In genomic region chr5:147189109-147189424, GRCh38 we compare ENCODE assay signal across 16 cellular contexts. TPM values are rescaled to one million over a fixed set of nuclear protein-coding genes. Genes with fewer than 3 reads are reported as not detected.
DNase-seq lines count a peak whose midpoint lies in the region; ATAC-seq and TF ChIP-seq lines count a peak whose summit lies in the region.
"Had no signal": no experiment of that assay in that cellular context is flagged by ENCODE, and none has a peak within 500 bp of the region (broad histone marks: within the 10 kb centered on the region; RNA-seq: fewer than 3 reads in every experiment).

No MANE protein-coding gene starts in this region.

- peaks cover 0 to 2% of the 10 kb centered on the region in 2 donors for H3K9me3 Mint-ChIP-seq in stimulated activated naive B cell treated with anti-CD40 and anti-IgM and Interleukin-4, amounts not matched to agents 10 μg/mL and 1 μg/mL and 100 μg/mL, for 72 hours
- H3K9me3 Mint-ChIP-seq: activated naive CD4-positive, alpha-beta T cell treated with anti-CD3 and anti-CD28 coated beads for 36 hours; stimulated activated naive CD8-positive, alpha-beta T cell treated with anti-CD3 and anti-CD28 coated beads, Interleukin-15, Interleukin-2, amounts not matched to agents 100 ng/mL and 50 ng/mL, for 24 hours had no signal

- peak; percentile 24 for ATAC-seq in GM19035 (IDR thresholded peaks at IDR 0.05; ENCODE audit: unreplicated experiment)
- ATAC-seq in HG02938 (IDR thresholded peaks at IDR 0.05; ENCODE audit: unreplicated experiment): peak; percentile 18
- ATAC-seq in T-helper 17 cell: no peak
- ATAC-seq in stimulated activated naive B cell treated with anti-CD40 and anti-IgM and Interleukin-4, amounts not matched to agents 10 μg/mL and 1 μg/mL and 100 μg/mL, for 72 hours (replicated peaks): no peak
- no peak for ATAC-seq in HG02610 (IDR thresholded peaks at IDR 0.05; ENCODE audit: unreplicated experiment)
- ATAC-seq: gastroesophageal sphincter had no signal

- H3K4me3 Mint-ChIP-seq in T-helper 17 cell: peak overlapping the region; percentile 25
- no peak overlapping the region for H3K4me3 Mint-ChIP-seq in stimulated activated naive B cell treated with anti-CD40 and anti-IgM and Interleukin-4, amounts not matched to agents 10 μg/mL and 1 μg/mL and 100 μg/mL, for 72 hours
- H3K4me3 Mint-ChIP-seq: activated naive CD4-positive, alpha-beta T cell treated with anti-CD3 and anti-CD28 coated beads for 36 hours; CD4-positive, CD25-positive, alpha-beta regulatory T cell; stimulated activated naive CD8-positive, alpha-beta T cell treated with anti-CD3 and anti-CD28 coated beads, Interleukin-15, Interleukin-2, amounts not matched to agents 100 ng/mL and 50 ng/mL, for 24 hours had no signal

- H3K27ac ChIP-seq in 22Rv1: no peak overlapping the region
- H3K27ac ChIP-seq: epithelial cell of prostate, gastroesophageal sphincter had no signal

- H3K9me3 ChIP-seq in T-helper 17 cell (ENCODE audit: control insufficient read depth, low read length, poor library complexity, severe bottlenecking): no peaks in the 10 kb centered on the region

- peaks cover 7% of the 10 kb centered on the region for H3K4me1 Mint-ChIP-seq in T-helper 17 cell
- peaks cover 1 to 5% of the 10 kb centered on the region in 2 donors for H3K4me1 Mint-ChIP-seq in stimulated activated naive B cell treated with anti-CD40 and anti-IgM and Interleukin-4, amounts not matched to agents 10 μg/mL and 1 μg/mL and 100 μg/mL, for 72 hours

- H3K36me3 Mint-ChIP-seq in T-helper 17 cell (ENCODE audit: low read depth): no peaks in the 10 kb centered on the region
- no peaks in the 10 kb centered on the region for H3K36me3 Mint-ChIP-seq in stimulated activated naive B cell treated with anti-CD40 and anti-IgM and Interleukin-4, amounts not matched to agents 10 μg/mL and 1 μg/mL and 100 μg/mL, for 72 hours
- H3K36me3 Mint-ChIP-seq: CD4-positive, CD25-positive, alpha-beta regulatory T cell had no signal

- DNase-seq in T-helper 17 cell (no peak), KG1 (lab: John Stamatoyannopoulos, UW) (no peak), T-helper 2 cell (no peak)
- no peak for DNase-seq in stimulated activated naive B cell treated with anti-CD40 and anti-IgM and Interleukin-4, amounts not matched to agents 10 μg/mL and 1 μg/mL and 100 μg/mL, for 72 hours

- H3K27ac Mint-ChIP-seq in T-helper 17 cell: no peak overlapping the region
- no peak overlapping the region for H3K27ac Mint-ChIP-seq in stimulated activated naive B cell treated with anti-CD40 and anti-IgM and Interleukin-4, amounts not matched to agents 10 μg/mL and 1 μg/mL and 100 μg/mL, for 72 hours
- H3K27ac Mint-ChIP-seq: activated naive CD4-positive, alpha-beta T cell treated with anti-CD3 and anti-CD28 coated beads for 36 hours; CD4-positive, CD25-positive, alpha-beta regulatory T cell; stimulated activated naive CD8-positive, alpha-beta T cell treated with anti-CD3 and anti-CD28 coated beads, Interleukin-15, Interleukin-2, amounts not matched to agents 100 ng/mL and 50 ng/mL, for 24 hours had no signal

- H3K27me3 Mint-ChIP-seq in T-helper 17 cell: peaks cover 12% of the 10 kb centered on the region
- peaks cover 4 to 6% of the 10 kb centered on the region in 2 donors for H3K27me3 Mint-ChIP-seq in stimulated activated naive B cell treated with anti-CD40 and anti-IgM and Interleukin-4, amounts not matched to agents 10 μg/mL and 1 μg/mL and 100 μg/mL, for 72 hours

- peak; percentile 45 for TF ChIP-seq CTCF in 22Rv1 (IDR thresholded peaks at IDR 0.05)

RNA-seq across cellular contexts. Expression of gene STK32A, which starts 45.8 kb away (rescaled TPM):
- total RNA-seq in T-helper 17 cell: not detected
- total RNA-seq: A673; activated naive CD4-positive, alpha-beta T cell treated with anti-CD3 and anti-CD28 coated beads for 36 hours; CD4-positive, CD25-positive, alpha-beta regulatory T cell; HT-29; mononuclear cell had no signal

Comparison
In these comparisons a context has a peak if more than half of its experiments do, and no peak if none do; other contexts are left out.
1. ATAC-seq: peak in GM19035 (single experiment) and HG02938 (single experiment); none in T-helper 17 cell (single experiment), stimulated activated naive B cell treated with anti-CD40 and anti-IgM and Interleukin-4, amounts not matched to agents 10 μg/mL and 1 μg/mL and 100 μg/mL, for 72 hours (0 of 2) and HG02610 (single experiment).